Comparison of ENCODE assay signal across 1 cellular context in genomic region chr3:179503640-179504039, GRCh38.
TF ChIP-seq lines count a peak whose summit lies in the region.

No MANE protein-coding gene starts in this region.

TF ChIP-seq in H1, 55 proteins besides CTCF, POLR2A, EP300 and RAD21:
- TF ChIP-seq ATF3 (IDR thresholded peaks at IDR 0.05; ENCODE audit: insufficient read depth, low read depth, low read length) = no peak
- no peak for TF ChIP-seq EZH2 (IDR thresholded peaks at IDR 0.05; ENCODE audit: low read depth, low read length, severe bottlenecking)
- no peak for TF ChIP-seq SRF (IDR thresholded peaks at IDR 0.05; ENCODE audit: low read depth, low read length)
